8 cellular contexts compared by ENCODE assay signal in genomic region chr13:110914293-110915056, GRCh38. TPM values are rescaled to one million over a fixed set of nuclear protein-coding genes. Genes with fewer than 3 reads are reported as not detected.
DNase-seq lines count a peak whose midpoint lies in the region; FAIRE-seq and TF ChIP-seq lines count a peak whose summit lies in the region.

No MANE protein-coding gene starts in this region.

- H3K27ac ChIP-seq in adrenal gland (peak overlapping the region; percentile 88 to 99 (median 98)), right atrium auricular region (peak overlapping the region; percentile 99 to 100)

- peak; percentile 85 for DNase-seq in GM10266 (ENCODE audit: extremely low spot score)
- peak; percentile 76 for DNase-seq in H54 (ENCODE audit: insufficient read length, low spot score)
- DNase-seq in T-helper 1 cell, result peak; percentile 36 to 81 (median 53)
- DNase-seq in adrenal gland, result peak; percentile 66 to 86 (median 80)
- peak; percentile 72 for DNase-seq in right atrium auricular region (ENCODE audit: low spot score)
- DNase-seq in pulmonary artery endothelial cell (ENCODE audit: low read depth, low spot score), result peak; percentile 22
- peak; percentile 51 for DNase-seq in urothelium cell line (ENCODE audit: low spot score)

- peaks cover 54% of the 10 kb centered on the region for H3K4me1 ChIP-seq in Loucy (ENCODE audit: insufficient read depth, low read length, poor library complexity, severe bottlenecking)
- H3K4me1 ChIP-seq in adrenal gland (replicated peaks in 1 of 2), result peaks cover 19 to 48% of the 10 kb centered on the region in 2 donors
- peaks cover 0 to 58% of the 10 kb centered on the region in 2 donors for H3K4me1 ChIP-seq in right atrium auricular region

- H3K79me2 ChIP-seq in Loucy (ENCODE audit: insufficient read depth, low read length), result peaks cover 64% of the 10 kb centered on the region

- FAIRE-seq in H54 (lab: Jason Lieb, UNC) (no peak), urothelium cell line (lab: Jason Lieb, UNC) (no peak)

- H3K9me3 ChIP-seq in Loucy (ENCODE audit: insufficient read depth, low read depth, low read length) (no peaks in the 10 kb centered on the region), adrenal gland (replicated peaks in 1 of 3) (no peaks in the 10 kb centered on the region), right atrium auricular region (no peaks in the 10 kb centered on the region)

- TF ChIP-seq CTCF in GM10266 (IDR thresholded peaks at IDR 0.05; ENCODE audit: control insufficient read depth, insufficient read depth, low read depth, missing control alignments), result peak; percentile 8
- TF ChIP-seq CTCF in Loucy (conservative IDR thresholded peaks at IDR 0.05; ENCODE audit: low read length), result no peak
- TF ChIP-seq CTCF in adrenal gland (IDR thresholded peaks at IDR 0.05), result no peak
- TF ChIP-seq CTCF in right atrium auricular region (IDR thresholded peaks at IDR 0.05), result no peak

- peaks cover 12% of the 10 kb centered on the region; the same call in 1 of the 2 replicates for H3K36me3 ChIP-seq in Loucy (ENCODE audit: insufficient read depth, low read length)
- peaks cover 0 to 10% of the 10 kb centered on the region in 2 donors for H3K36me3 ChIP-seq in adrenal gland (replicated peaks in 1 of 2)
- peaks cover 4% of the 10 kb centered on the region for H3K36me3 ChIP-seq in right atrium auricular region

- peak overlapping the region; percentile 69 for H3K4me2 ChIP-seq in Loucy (ENCODE audit: low read depth, low read length, poor library complexity, severe bottlenecking)

- intact Hi-C loops in adrenal gland (cut with DNase I), result loop anchor here in 1 of 2 donors (10.0 kb wide), 2 partner anchors 200 to 300 kb away; partner anchors contain the start of gene ING1

- peak overlapping the region; percentile 97 for H3K9ac ChIP-seq in Loucy (ENCODE audit: low read depth, low read length, poor library complexity, severe bottlenecking)

- peak overlapping the region; percentile 95 for H2AFZ ChIP-seq in Loucy (ENCODE audit: low read length)

- H3K27me3 ChIP-seq in Loucy (ENCODE audit: insufficient read depth, low read length, poor library complexity, severe bottlenecking), result peaks cover 3% of the 10 kb centered on the region
- no peaks in the 10 kb centered on the region for H3K27me3 ChIP-seq in adrenal gland
- H3K27me3 ChIP-seq in right atrium auricular region, result no peaks in the 10 kb centered on the region

- peaks cover 51% of the 10 kb centered on the region for H4K20me1 ChIP-seq in Loucy (ENCODE audit: insufficient read depth, low read length, poor library complexity, severe bottlenecking)

- no peaks in the 10 kb centered on the region for H3F3A ChIP-seq in Loucy (ENCODE audit: low read depth)

- no peaks in the 10 kb centered on the region for H3K9me2 ChIP-seq in Loucy (replicated peaks; ENCODE audit: low read depth, low read length)

- WGBS in adrenal gland, 4 donors, result 0 to 1% (median 0%) methylated on average over 31 to 109 of the region's 109 CpGs; no CpG with 5 or more reads in 1 of the 4 donors

- H3K4me3 ChIP-seq in Loucy (ENCODE audit: low read length, poor library complexity, severe bottlenecking), result peak overlapping the region; percentile 78
- peak overlapping the region; percentile 13 to 89 (median 81) for H3K4me3 ChIP-seq in adrenal gland
- peak overlapping the region; percentile 96 for H3K4me3 ChIP-seq in right atrium auricular region

- peak; percentile 89 for TF ChIP-seq POLR2A in H54 (IDR thresholded peaks at IDR 0.05; ENCODE audit: low read depth, low read length)
- TF ChIP-seq POLR2A in adrenal gland (IDR thresholded peaks at IDR 0.05), result peak; percentile 79 to 83

RNA-seq across cellular contexts. Expression of gene ANKRD10, which starts 0.4 kb away (rescaled TPM):
- total RNA-seq in adrenal gland (100 to 1,000 TPM in 3 of 8 donors, 10 to 100 TPM in 5; 50.1 to 126 (median 91.6) TPM), right atrium auricular region (10 to 100 TPM; 46.2 to 47.5 TPM), pulmonary artery endothelial cell (54.9 and 61.5 TPM in 2 replicates)
- polyA plus RNA-seq in adrenal gland, result 100 to 1,000 TPM in 2 of 3 donors, 10 to 100 TPM in 1; 36.5 to 139 (median 116) TPM

Comparison
In these comparisons a context has a peak if more than half of its experiments do, and no peak if none do; other contexts are left out.
1. Peak in every context shown above with its lines: DNase-seq, H3K4me3 ChIP-seq and H3K27ac ChIP-seq.
2. DNase-seq: peak in every context shown above with its lines; median percentile 85 in GM10266; 80 in adrenal gland; 76 in H54; 72 in right atrium auricular region; 53 in T-helper 1 cell; 51 in urothelium cell line; 22 in pulmonary artery endothelial cell.